In genomic region chr11:32884770-32885384, GRCh38 we compare ENCODE assay signal across 9 cellular contexts. TPM values are rescaled to one million over a fixed set of nuclear protein-coding genes. Genes with fewer than 3 reads are reported as not detected.
DNase-seq lines count a peak whose midpoint lies in the region; ATAC-seq, FAIRE-seq and TF ChIP-seq lines count a peak whose summit lies in the region.
"Had no signal": no experiment of that assay in that cellular context is flagged by ENCODE, and none has a peak within 500 bp of the region (broad histone marks: within the 10 kb centered on the region; RNA-seq: fewer than 3 reads in every experiment).

No MANE protein-coding gene starts in this region.

- H3K4me3 ChIP-seq in astrocyte (ENCODE audit: insufficient read depth, low read depth, low read length), result no peak overlapping the region
- no peak overlapping the region for H3K4me3 ChIP-seq in mucosa of descending colon

- no peaks in the 10 kb centered on the region for H3K79me2 ChIP-seq in astrocyte (ENCODE audit: insufficient read depth, low read length)

- H2AFZ ChIP-seq in astrocyte (ENCODE audit: low read depth, low read length), result no peak overlapping the region

- no peak overlapping the region for H3K4me2 ChIP-seq in astrocyte (ENCODE audit: low read length)

- H3K9me3 ChIP-seq in astrocyte (ENCODE audit: insufficient read depth, low read depth, low read length) (no peaks in the 10 kb centered on the region), mucosa of descending colon (no peaks in the 10 kb centered on the region)

- H4K20me1 ChIP-seq in astrocyte (ENCODE audit: insufficient read depth, low read length), result no peaks in the 10 kb centered on the region

- H3K27ac Mint-ChIP-seq in HFFc6 (no peak overlapping the region), astrocyte (ENCODE audit: unreplicated experiment) (peak overlapping the region; percentile 7)
- H3K27ac Mint-ChIP-seq: T-helper 1 cell treated with Interleukin-12 subunit alpha and Interleukin-12 subunit beta and Interleukin-4 antibody, amounts not matched to agents 30 μg/mL and 1 μg/mL, for 36 hours had no signal

- no peaks in the 10 kb centered on the region for H3K4me1 ChIP-seq in astrocyte (ENCODE audit: insufficient read depth, low read length)
- H3K4me1 ChIP-seq in mucosa of descending colon (ENCODE audit: low read depth), result no peaks in the 10 kb centered on the region

- peak; percentile 17 for FAIRE-seq in G401.6 (lab: Jason Lieb, UNC)
- no peak for FAIRE-seq in astrocyte (lab: Jason Lieb, UNC)

- H3K9ac ChIP-seq in astrocyte (ENCODE audit: low read length), result no peak overlapping the region

- TF ChIP-seq CTCF in HFFc6 (IDR thresholded peaks at IDR 0.05) (peak; percentile 77), astrocyte (IDR thresholded peaks at IDR 0.05; ENCODE audit: insufficient read depth, low read depth, low read length) (peak; percentile 49), mucosa of descending colon (IDR thresholded peaks at IDR 0.05) (no peak), omental fat pad (IDR thresholded peaks at IDR 0.05) (no peak)

- H3K4me3 Mint-ChIP-seq in HFFc6 (no peak overlapping the region), astrocyte (ENCODE audit: unreplicated experiment) (peak overlapping the region; percentile 64)
- H3K4me3 Mint-ChIP-seq: T-helper 1 cell treated with Interleukin-12 subunit alpha and Interleukin-12 subunit beta and Interleukin-4 antibody, amounts not matched to agents 30 μg/mL and 1 μg/mL, for 36 hours had no signal

- H3K9me3 Mint-ChIP-seq in HFFc6 (no peaks in the 10 kb centered on the region), astrocyte (ENCODE audit: unreplicated experiment) (no peaks in the 10 kb centered on the region)
- H3K9me3 Mint-ChIP-seq: T-helper 1 cell treated with Interleukin-12 subunit alpha and Interleukin-12 subunit beta and Interleukin-4 antibody, amounts not matched to agents 30 μg/mL and 1 μg/mL, for 36 hours had no signal

- H3K27me3 Mint-ChIP-seq in HFFc6 (ENCODE audit: insufficient read depth), result peaks cover 18% of the 10 kb centered on the region
- H3K27me3 Mint-ChIP-seq in astrocyte (ENCODE audit: low read depth, unreplicated experiment), result peaks cover 3% of the 10 kb centered on the region

- DNase-seq in HFFc6 (peak; percentile 5), astrocyte (ENCODE audit: low read depth) (no peak), mucosa of descending colon (no peak), NCI-H2029 treated with DMSO at 0.1 percent for 48 hours (lab: John Stamatoyannopoulos, UW) (no peak), omental fat pad (ENCODE audit: low spot score) (no peak), T1000 (lab: John Stamatoyannopoulos, UW) (no peak)

- intact Hi-C loops in mucosa of descending colon (cut with DNase I, micrococcal nuclease), result no loop called here

- H3K27ac ChIP-seq in astrocyte (ENCODE audit: low read depth, low read length), result no peak overlapping the region

- ATAC-seq in mucosa of descending colon (peak; percentile 66), HG03025 (IDR thresholded peaks at IDR 0.05; ENCODE audit: low FRiP score, unreplicated experiment) (no peak), omental fat pad (ENCODE audit: low FRiP score) (no peak)

- H3K4me1 Mint-ChIP-seq in HFFc6 (ENCODE audit: low read depth), result peaks cover 21% of the 10 kb centered on the region
- peaks cover 6% of the 10 kb centered on the region for H3K4me1 Mint-ChIP-seq in astrocyte (ENCODE audit: low read depth, unreplicated experiment)

- no peaks in the 10 kb centered on the region for H3K36me3 Mint-ChIP-seq in HFFc6 (ENCODE audit: low read depth)
- H3K36me3 Mint-ChIP-seq in astrocyte (ENCODE audit: low read depth, unreplicated experiment), result no peaks in the 10 kb centered on the region

- no peaks in the 10 kb centered on the region for H3K27me3 ChIP-seq in astrocyte (ENCODE audit: insufficient read depth, low read length)

- H3K36me3 ChIP-seq in astrocyte (ENCODE audit: insufficient read depth, low read length) (no peaks in the 10 kb centered on the region), mucosa of descending colon (ENCODE audit: low read depth) (no peaks in the 10 kb centered on the region)

RNA-seq across cellular contexts. Expression of gene QSER1, which starts 7.7 kb away (rescaled TPM):
- total RNA-seq in HFFc6 (2021; fragmentation: NEBNext Ultra II Directional; extraction: Animal tissue kit (Norgen Biotek cat#: 25700)), result 10 to 100 TPM; 20.2 to 26.4 (median 24.0) TPM
- total RNA-seq in astrocyte (29.1 and 35.7 TPM in 2 replicates), mucosa of descending colon (10 to 100 TPM; 20.3 to 30.1 (median 25.9) TPM), omental fat pad (10 to 100 TPM; 22.6 to 34.2 (median 25.9) TPM)

RNA-seq across cellular contexts. Expression of gene PRRG4, which starts 55.1 kb away (rescaled TPM):
- total RNA-seq in HFFc6 (2021; fragmentation: NEBNext Ultra II Directional; extraction: Animal tissue kit (Norgen Biotek cat#: 25700)), result not detected
- total RNA-seq in astrocyte, result 0.14 and 0.45 TPM in 2 replicates
- 10 to 100 TPM in 2 of 3 donors, 1 to 10 TPM in 1; 8.6 to 18.9 (median 15.1) TPM for total RNA-seq in mucosa of descending colon
- 1 to 10 TPM; 1.4 to 3.5 (median 2.0) TPM for total RNA-seq in omental fat pad

Comparison
In these comparisons a context has a peak if more than half of its experiments do, and no peak if none do; other contexts are left out.
1. CTCF ChIP-seq: peak in HFFc6 (single experiment) and astrocyte (single experiment); none in mucosa of descending colon (single experiment) and omental fat pad (0 of 3).